ENCODE assay signal across 17 cellular contexts in the genomic region with DNA sequence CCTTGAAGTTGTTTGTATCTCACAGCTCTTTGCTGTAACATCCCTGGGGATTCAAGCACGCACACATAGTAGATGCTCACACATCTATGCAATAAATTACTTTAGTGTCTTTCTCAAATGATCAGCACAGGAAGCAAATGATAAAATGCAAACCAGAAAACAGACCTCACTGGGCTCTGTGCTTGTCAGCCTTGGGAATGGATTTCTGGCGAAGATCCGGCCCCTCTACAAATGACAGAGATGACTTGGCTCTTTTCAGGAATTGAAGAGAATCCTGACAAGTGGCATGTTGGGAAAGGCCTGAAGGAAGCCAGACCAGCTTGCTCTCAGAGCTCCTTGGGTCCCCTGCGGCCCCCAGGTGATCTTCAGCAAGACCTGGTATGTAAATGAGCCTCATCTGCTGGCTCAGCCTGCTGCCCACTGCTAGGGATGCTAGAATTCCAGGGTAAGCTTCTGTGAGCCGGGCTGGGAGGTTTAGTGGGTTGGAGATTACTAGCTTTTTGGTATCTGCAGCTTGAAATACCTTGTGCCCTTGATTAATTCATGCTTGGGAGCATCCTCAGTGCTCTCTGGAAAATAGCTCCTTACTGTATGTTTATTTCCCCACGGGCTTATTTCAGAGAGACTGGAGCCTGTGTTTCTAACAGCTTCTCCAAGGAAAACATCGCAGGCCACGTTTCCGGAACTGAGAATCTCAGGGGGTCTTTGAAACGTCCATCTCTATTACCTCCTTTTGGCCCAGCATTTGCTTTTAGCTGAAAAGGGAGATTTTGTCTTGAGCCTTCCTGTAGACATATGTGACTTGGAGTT. TPM values are rescaled to one million over a fixed set of nuclear protein-coding genes. Genes with fewer than 3 reads are reported as not detected.
DNase-seq lines count a peak whose midpoint lies in the region; ATAC-seq, FAIRE-seq and TF ChIP-seq lines count a peak whose summit lies in the region.
"Had no signal": no experiment of that assay in that cellular context is flagged by ENCODE, and none has a peak within 500 bp of the region (broad histone marks: within the 10 kb centered on the region; RNA-seq: fewer than 3 reads in every experiment).

No MANE protein-coding gene starts in this region.

- no peaks in the 10 kb centered on the region for H3K27me3 Mint-ChIP-seq in T-helper 2 cell treated with Interferon-gamma antibody and Interleukin-4, amounts not matched to agents 5 μg/mL and 100 μg/mL, for 36 hours (ENCODE audit: low read depth)
- H3K27me3 Mint-ChIP-seq: activated CD4-positive, alpha-beta T cell treated with anti-CD3 and anti-CD28 coated beads for 36 hours; B cell; central memory CD8-positive, alpha-beta T cell had no signal

- peaks cover 20% of the 10 kb centered on the region for H3K79me1 ChIP-seq in trophoblast cell (ENCODE audit: low read length)

- no peak overlapping the region for H3K4me3 ChIP-seq in AG10803 (ENCODE audit: low read length)
- no peak overlapping the region for H3K4me3 ChIP-seq in WERI-Rb-1 (ENCODE audit: low read depth, low read length)
- no peak overlapping the region for H3K4me3 ChIP-seq in heart right ventricle
- H3K4me3 ChIP-seq in trophoblast cell (ENCODE audit: low read depth, low read length), result no peak overlapping the region
- H3K4me3 ChIP-seq: lung, upper lobe of left lung had no signal

- intact Hi-C loops in heart right ventricle (cut with DNase I), result no loop called here

- peak in 7 of 8 donors; percentile 13 to 53 (median 23) for ATAC-seq in heart right ventricle
- ATAC-seq in GM18517 (IDR thresholded peaks at IDR 0.05; ENCODE audit: unreplicated experiment), result no peak
- ATAC-seq: activated CD4-positive, alpha-beta T cell treated with anti-CD3 and anti-CD28 coated beads for 36 hours had no signal

- peaks cover 2% of the 10 kb centered on the region for H3K4me1 Mint-ChIP-seq in T-helper 2 cell treated with Interferon-gamma antibody and Interleukin-4, amounts not matched to agents 5 μg/mL and 100 μg/mL, for 36 hours (ENCODE audit: low read depth)

- H3K14ac ChIP-seq in trophoblast cell (ENCODE audit: low read length), result peak overlapping the region; percentile 32

- H4K91ac ChIP-seq in trophoblast cell (ENCODE audit: low read depth, low read length), result peak overlapping the region; percentile 38

- no peak overlapping the region for H4K8ac ChIP-seq in trophoblast cell (ENCODE audit: low read depth, low read length)

- no peaks in the 10 kb centered on the region for H3K27me3 ChIP-seq in WERI-Rb-1 (ENCODE audit: insufficient read depth, low read depth, severe bottlenecking)
- no peaks in the 10 kb centered on the region for H3K27me3 ChIP-seq in heart right ventricle
- no peaks in the 10 kb centered on the region for H3K27me3 ChIP-seq in trophoblast cell (ENCODE audit: insufficient read depth, low read length)
- H3K27me3 ChIP-seq: upper lobe of left lung had no signal

- no peak overlapping the region for H3K27ac ChIP-seq in WERI-Rb-1
- H3K27ac ChIP-seq in heart right ventricle, result peak overlapping the region in 8 of 10 donors; percentile 31 to 79 (median 60)
- H3K27ac ChIP-seq in trophoblast cell (ENCODE audit: low read depth, low read length), result peak overlapping the region; percentile 80
- H3K27ac ChIP-seq: upper lobe of left lung had no signal

- H3K27ac Mint-ChIP-seq in T-helper 2 cell treated with Interferon-gamma antibody and Interleukin-4, amounts not matched to agents 5 μg/mL and 100 μg/mL, for 36 hours, result no peak overlapping the region
- H3K27ac Mint-ChIP-seq: activated CD4-positive, alpha-beta T cell treated with anti-CD3 and anti-CD28 coated beads for 36 hours; B cell had no signal

- H3K36me3 ChIP-seq in WERI-Rb-1 (no peaks in the 10 kb centered on the region), heart right ventricle (peaks cover 0 to 16% (median 0%) of the 10 kb centered on the region in 9 donors), trophoblast cell (ENCODE audit: control insufficient read depth in 1 of 2, insufficient read depth in 2 of 2, low read length in 2 of 2) (no peaks in the 10 kb centered on the region)
- H3K36me3 ChIP-seq: upper lobe of left lung had no signal

- FAIRE-seq in D721Med (lab: Jason Lieb, UNC), result no peak
- FAIRE-seq: G401.6 had no signal

- H3K4me1 ChIP-seq in heart right ventricle, result peaks cover 0 to 80% (median 53%) of the 10 kb centered on the region in 9 donors
- peaks cover 17 to 33% of the 10 kb centered on the region in 2 experiments for H3K4me1 ChIP-seq in trophoblast cell (ENCODE audit: control insufficient read depth in 1 of 2, insufficient read depth in 2 of 2, low read length in 2 of 2)

- H2AFZ ChIP-seq in trophoblast cell (ENCODE audit: insufficient read depth, low read length, poor library complexity), result no peak overlapping the region

- TF ChIP-seq CTCF in AG10803 (conservative IDR thresholded peaks at IDR 0.05; ENCODE audit: low read length) (no peak), WERI-Rb-1 (IDR thresholded peaks at IDR 0.05; ENCODE audit: low read depth, low read length) (no peak), heart right ventricle (IDR thresholded peaks at IDR 0.05) (no peak), D721Med (IDR thresholded peaks at IDR 0.05; ENCODE audit: insufficient read depth, missing control alignments) (no peak)

- peak overlapping the region; percentile 24 for H3K4ac ChIP-seq in trophoblast cell (ENCODE audit: low read depth, low read length)

- peak overlapping the region; percentile 46 for H2BK5ac ChIP-seq in trophoblast cell (ENCODE audit: low read depth, low read length, poor library complexity)

- no peak overlapping the region for H3K18ac ChIP-seq in trophoblast cell (ENCODE audit: low read length)

- H3K23ac ChIP-seq in trophoblast cell (ENCODE audit: low read length), result no peak overlapping the region

- peak overlapping the region; percentile 69 for H2BK120ac ChIP-seq in trophoblast cell (ENCODE audit: insufficient read depth, low read length, poor library complexity)

- H2AK5ac ChIP-seq in trophoblast cell (ENCODE audit: low read length), result no peak overlapping the region

- peaks cover 2% of the 10 kb centered on the region for H3K79me2 ChIP-seq in trophoblast cell (ENCODE audit: control insufficient read depth, insufficient read depth, low read length, poor library complexity)

- peak overlapping the region; percentile 29 for H3K4me2 ChIP-seq in trophoblast cell (ENCODE audit: low read length)

- H4K12ac ChIP-seq in trophoblast cell (ENCODE audit: low read depth, low read length), result no peak overlapping the region

- H3K9ac ChIP-seq in trophoblast cell (ENCODE audit: low read length), result no peak overlapping the region

- no peaks in the 10 kb centered on the region for H3K9me3 ChIP-seq in WERI-Rb-1 (ENCODE audit: severe bottlenecking)
- H3K9me3 ChIP-seq in heart right ventricle, result no peaks in the 10 kb centered on the region
- no peaks in the 10 kb centered on the region for H3K9me3 ChIP-seq in trophoblast cell (ENCODE audit: insufficient read depth, low read depth, low read length)
- H3K9me3 ChIP-seq: upper lobe of left lung had no signal

- peak; percentile 35 for DNase-seq in AG10803 (ENCODE audit: low read depth)
- DNase-seq in WERI-Rb-1, result peak; percentile 22
- no peak for DNase-seq in heart right ventricle
- DNase-seq in trophoblast cell, result no peak
- no peak for DNase-seq in A172 (ENCODE audit: low spot score)
- DNase-seq in D721Med (ENCODE audit: insufficient read length, low spot score), result no peak
- no peak for DNase-seq in T-helper 2 cell treated with Interferon-gamma antibody and Interleukin-4, amounts not matched to agents 5 μg/mL and 100 μg/mL, for 36 hours (ENCODE audit: low spot score)
- DNase-seq: activated CD4-positive, alpha-beta T cell treated with anti-CD3 and anti-CD28 coated beads for 36 hours; NCI-H1105 treated with DMSO at 0.1 percent for 48 hours; NCI-H510A; SHP77; upper lobe of left lung had no signal

- peak overlapping the region; percentile 58 for H2BK12ac ChIP-seq in trophoblast cell (ENCODE audit: low read length)

- WGBS in heart right ventricle, 2 donors, result 52 to 60% methylated on average over 10 of the region's 10 CpGs
- no CpG with 5 or more reads among the region's 10 CpGs for WGBS in trophoblast cell (ENCODE audit: extremely low coverage, insufficient coverage, insufficient read length)

- H3K36me3 Mint-ChIP-seq in T-helper 2 cell treated with Interferon-gamma antibody and Interleukin-4, amounts not matched to agents 5 μg/mL and 100 μg/mL, for 36 hours (ENCODE audit: low read depth), result peaks cover 14% of the 10 kb centered on the region

- H3K4me3 Mint-ChIP-seq in T-helper 2 cell treated with Interferon-gamma antibody and Interleukin-4, amounts not matched to agents 5 μg/mL and 100 μg/mL, for 36 hours, result no peak overlapping the region
- H3K4me3 Mint-ChIP-seq: activated CD4-positive, alpha-beta T cell treated with anti-CD3 and anti-CD28 coated beads for 36 hours; B cell; central memory CD8-positive, alpha-beta T cell had no signal

- no peaks in the 10 kb centered on the region for H3K9me3 Mint-ChIP-seq in T-helper 2 cell treated with Interferon-gamma antibody and Interleukin-4, amounts not matched to agents 5 μg/mL and 100 μg/mL, for 36 hours
- H3K9me3 Mint-ChIP-seq: central memory CD8-positive, alpha-beta T cell had no signal

RNA-seq across cellular contexts. Expression of a gene that starts 54.2 kb away (rescaled TPM):
- 100 to 1,000 TPM; 116 to 188 (median 148) TPM for total RNA-seq in heart right ventricle
- 10 to 100 TPM in 1 of 2 donors, 1 to 10 TPM in 1; 8.5 to 12.9 TPM for polyA plus RNA-seq in heart right ventricle
- 29.2 and 30.6 TPM in 2 replicates for polyA plus RNA-seq in trophoblast cell (2013)
- total RNA-seq in A172 (2014; rRNA removed; shearing (Covaris generic)), result 16.4 and 31.2 TPM in 2 replicates

Comparison
In these comparisons a context has a peak if more than half of its experiments do, and no peak if none do; other contexts are left out.
1. DNase-seq: peak in AG10803 (single experiment) and WERI-Rb-1 (single experiment); none in heart right ventricle (0 of 2), trophoblast cell (0 of 2), A172 (single experiment), D721Med (single experiment) and T-helper 2 cell treated with Interferon-gamma antibody and Interleukin-4, amounts not matched to agents 5 μg/mL and 100 μg/mL, for 36 hours (single experiment).